In genomic region chr17:42031584-42031983, GRCh38 we compare ENCODE assay signal across 24 cellular contexts. TPM values are rescaled to one million over a fixed set of nuclear protein-coding genes. Genes with fewer than 3 reads are reported as not detected.
DNase-seq lines count a peak whose midpoint lies in the region; ATAC-seq, FAIRE-seq and TF ChIP-seq lines count a peak whose summit lies in the region.
"Had no signal": no experiment of that assay in that cellular context is flagged by ENCODE, and none has a peak within 500 bp of the region (broad histone marks: within the 10 kb centered on the region; RNA-seq: fewer than 3 reads in every experiment).

No MANE protein-coding gene starts in this region.

- H3K27ac Mint-ChIP-seq in T-helper 2 cell treated with Interferon-gamma antibody and Interleukin-4, amounts not matched to agents 5 μg/mL and 100 μg/mL, for 36 hours: no peak overlapping the region
- H3K27ac Mint-ChIP-seq: CD4-positive, alpha-beta memory T cell had no signal

- 38% methylated on average over 6 of the region's 6 CpGs for WGBS in K562 (ENCODE audit: insufficient coverage, low coverage, missing lambda C conversion rate)
- 40% methylated on average over 3 of the region's 6 CpGs for WGBS in right lobe of liver (ENCODE audit: insufficient coverage, low coverage, low lambda C conversion rate, missing lambda C conversion rate)

- TF ChIP-seq EP300 in K562 (IDR thresholded peaks at IDR 0.05; ENCODE audit: low read length): no peak

- no peaks in the 10 kb centered on the region for H3K9me3 Mint-ChIP-seq in T-helper 2 cell treated with Interferon-gamma antibody and Interleukin-4, amounts not matched to agents 5 μg/mL and 100 μg/mL, for 36 hours
- H3K9me3 Mint-ChIP-seq: CD4-positive, alpha-beta memory T cell had no signal

- no peak for TF ChIP-seq RAD21 in K562 (CRISPR knock-in tag; conservative IDR thresholded peaks at IDR 0.05 in 1 of 2, IDR thresholded peaks at IDR 0.05 in 1 of 2)

- no peak for ATAC-seq in K562
- ATAC-seq in left cardiac atrium: peak; percentile 55 to 68
- ATAC-seq in right lobe of liver: peak; percentile 54 to 88 (median 64)
- peak; percentile 36 for ATAC-seq in upper lobe of right lung
- no peak for ATAC-seq in HG02884 (IDR thresholded peaks at IDR 0.05; ENCODE audit: unreplicated experiment)

- no peak overlapping the region for H3K4me2 ChIP-seq in K562 (ENCODE audit: insufficient read depth, low read length)

- no peak for FAIRE-seq in K562 (lab: Jason Lieb, UNC)
- FAIRE-seq: GM12892, GM19239, H54, RCC 7860 had no signal

- H4K20me1 ChIP-seq in K562 (replicated peaks; ENCODE audit: control insufficient read depth, insufficient read depth, low read length): no peaks in the 10 kb centered on the region

- H3K9ac ChIP-seq in K562 (ENCODE audit: insufficient read depth in 1 of 2, low read depth in 2 of 2, low read length in 2 of 2): peak overlapping the region in 1 of 2 experiments; percentile 68; a peak in 1 of 4 replicates

- no peak for TF ChIP-seq POLR2A in K562 (conservative IDR thresholded peaks at IDR 0.05)
- TF ChIP-seq POLR2A in right lobe of liver (IDR thresholded peaks at IDR 0.05): no peak

- peak overlapping the region; percentile 64 for H2AFZ ChIP-seq in K562 (ENCODE audit: low read depth, low read length)

- H3K9me1 ChIP-seq in K562 (ENCODE audit: control insufficient read depth, insufficient read depth, low read length): no peaks in the 10 kb centered on the region

- no peak overlapping the region for H3K4me3 ChIP-seq in K562
- H3K4me3 ChIP-seq in right lobe of liver: no peak overlapping the region
- no peak overlapping the region for H3K4me3 ChIP-seq in upper lobe of right lung

- H3K36me3 ChIP-seq in K562 (ENCODE audit: control insufficient read depth, insufficient read depth, low read length): no peaks in the 10 kb centered on the region
- no peaks in the 10 kb centered on the region for H3K36me3 ChIP-seq in right lobe of liver
- H3K36me3 ChIP-seq in upper lobe of right lung: no peaks in the 10 kb centered on the region

- peaks cover 6 to 22% of the 10 kb centered on the region in 2 experiments; a peak in 4 of 5 replicates for H3K4me1 ChIP-seq in K562 (replicated peaks in 1 of 2; ENCODE audit: control insufficient read depth in 2 of 2, insufficient read depth in 2 of 2, low read length in 2 of 2)
- peaks cover 0 to 7% (median 0%) of the 10 kb centered on the region in 4 donors for H3K4me1 ChIP-seq in right lobe of liver
- H3K4me1 ChIP-seq in upper lobe of right lung: no peaks in the 10 kb centered on the region

- intact Hi-C loops in K562 (cut with micrococcal nuclease): no loop called here
- intact Hi-C loops in left cardiac atrium (cut with DNase I): no loop called here
- intact Hi-C loops in right lobe of liver (cut with DNase I): no loop called here
- intact Hi-C loops in upper lobe of right lung (cut with DNase I): no loop called here

- CTCF ChIA-PET in K562 (lab: Yijun Ruan, JAX; ENCODE audit: low intra/inter-chr PET ratio): no interaction called here

- no peaks in the 10 kb centered on the region for H3K36me3 Mint-ChIP-seq in T-helper 2 cell treated with Interferon-gamma antibody and Interleukin-4, amounts not matched to agents 5 μg/mL and 100 μg/mL, for 36 hours (ENCODE audit: low read depth)
- H3K36me3 Mint-ChIP-seq: CD4-positive, alpha-beta memory T cell had no signal

- peaks cover 2% of the 10 kb centered on the region for H3K27me3 Mint-ChIP-seq in T-helper 2 cell treated with Interferon-gamma antibody and Interleukin-4, amounts not matched to agents 5 μg/mL and 100 μg/mL, for 36 hours (ENCODE audit: low read depth)

- no TSS peak for BruUV-seq in K562 (replicated peaks; lab: Mats Ljungman, UMichigan)

- DNase-seq in K562 (ENCODE audit: extremely low read depth in 1 of 4, low spot score in 3 of 4): peak in 1 of 4 experiments; percentile 40
- no peak for DNase-seq in left cardiac atrium
- no peak for DNase-seq in right lobe of liver
- no peak for DNase-seq in upper lobe of right lung
- no peak for DNase-seq in T-helper 2 cell treated with Interferon-gamma antibody and Interleukin-4, amounts not matched to agents 5 μg/mL and 100 μg/mL, for 36 hours (ENCODE audit: low spot score)
- no peak for DNase-seq in superior temporal gyrus (ENCODE audit: extremely low spot score)
- DNase-seq: C1 segment of cervical spinal cord; CD4-positive, alpha-beta memory T cell; COR-L47; DMS 273 treated with DMSO at 0.1 percent for 48 hours; DMS79 treated with DMSO at 0.1 percent for 48 hours; Kasumi-1; NCI-H1092 treated with DMSO at 0.1 percent for 48 hours; NCI-H146; NCI-H1930; NCI-H2107; NCI-H524; NCI-H774; SHP77 had no signal

- POLR2A ChIA-PET in K562 (lab: Yijun Ruan, JAX): interaction anchor here (0.5 to 2.0 kb wide), 6 partner anchors 10 to 111 kb away, joined by 3 to 8 read pairs (median 3); no protein-coding TSS in a partner anchor

- H3K27me3 ChIP-seq in K562 (ENCODE audit: control insufficient read depth in 2 of 2, insufficient read depth in 2 of 2, low read length in 2 of 2): no peaks in the 10 kb centered on the region
- no peaks in the 10 kb centered on the region for H3K27me3 ChIP-seq in right lobe of liver
- no peaks in the 10 kb centered on the region for H3K27me3 ChIP-seq in upper lobe of right lung

- H3K27ac ChIP-seq in K562 (ENCODE audit: extremely low read depth, low read depth, low read length): no peak overlapping the region
- H3K27ac ChIP-seq in right lobe of liver: no peak overlapping the region
- no peak overlapping the region for H3K27ac ChIP-seq in upper lobe of right lung

- H3K9me3 ChIP-seq in K562 (replicated peaks; ENCODE audit: control insufficient read depth, insufficient read depth, low read depth, low read length) (no peaks in the 10 kb centered on the region), right lobe of liver (no peaks in the 10 kb centered on the region), upper lobe of right lung (no peaks in the 10 kb centered on the region)

- in situ Hi-C loops in K562 (cut with MboI): no loop called here

- H3K4me3 Mint-ChIP-seq in T-helper 2 cell treated with Interferon-gamma antibody and Interleukin-4, amounts not matched to agents 5 μg/mL and 100 μg/mL, for 36 hours: no peak overlapping the region
- H3K4me3 Mint-ChIP-seq: CD4-positive, alpha-beta memory T cell had no signal

- no peaks in the 10 kb centered on the region for H3K79me2 ChIP-seq in K562 (ENCODE audit: control insufficient read depth, insufficient read depth, low read length)

- TF ChIP-seq CTCF in K562 (IDR thresholded peaks at IDR 0.05 in 2 of 3, conservative IDR thresholded peaks at IDR 0.05 in 1 of 3; ENCODE audit: insufficient read depth in 2 of 3, low read depth in 1 of 3, low read length in 3 of 3): no peak
- TF ChIP-seq CTCF in right lobe of liver (IDR thresholded peaks at IDR 0.05): no peak
- TF ChIP-seq CTCF in upper lobe of right lung (IDR thresholded peaks at IDR 0.05): no peak

- peaks cover 7% of the 10 kb centered on the region for H3K4me1 Mint-ChIP-seq in T-helper 2 cell treated with Interferon-gamma antibody and Interleukin-4, amounts not matched to agents 5 μg/mL and 100 μg/mL, for 36 hours (ENCODE audit: low read depth)

RNA-seq across cellular contexts. Expression of gene NKIRAS2, which starts 11.7 kb away (rescaled TPM):
- 17.2 and 40.4 TPM in 2 replicates for total RNA-seq in K562 (2011; cell fraction: chromatin; rRNA removed; ENCODE audit: low replicate concordance)
- 28.6 and 34.4 TPM in 2 replicates for total RNA-seq in K562 (2011; cell fraction: nucleolus; rRNA removed)
- total RNA-seq in K562 (2011; cell fraction: nucleoplasm; rRNA removed): 33.1 and 41.8 TPM in 2 replicates
- total RNA-seq in K562 (2014; rRNA removed) (64.6 and 66.9 TPM in 2 replicates), K562 (2014; rRNA removed; fragmentation: Illumina TruSeq; extraction: Trizol) (17.9 and 18.7 TPM in 2 replicates), K562 (2015; rRNA removed; fragmentation: Illumina TruSeq; extraction: Trizol) (22.1 and 23.1 TPM in 2 replicates), K562 (2021) (37.8 and 45.5 TPM in 2 replicates), left cardiac atrium (10 to 100 TPM; 35.3 to 45.9 TPM), right lobe of liver (10 to 100 TPM; 11.1 to 27.0 (median 12.3) TPM), upper lobe of right lung (28.8 TPM)
- polyA plus RNA-seq in K562 (2011; rRNA removed) (29.8 and 36.2 TPM in 2 replicates), K562 (2014; fragmentation: Illumina TruSeq; extraction: Trizol) (60.7 and 65.5 TPM in 2 replicates), K562 (2014; fragmentation: Nextera tagmentation; extraction: Ambion mirVana) (10 to 100 TPM; 10.1 to 14.6 TPM), K562 (2014; rRNA removed) (58.7 and 68.6 TPM in 2 replicates)
- polyA plus RNA-seq in K562 (2011; cell fraction: cytosol; rRNA removed): 39.9 and 51.1 TPM in 2 replicates
- 23.3 and 30.8 TPM in 2 replicates for polyA plus RNA-seq in K562 (2011; cell fraction: nucleus; rRNA removed)
- polyA plus RNA-seq in K562 (2012): 35.4 and 103 TPM in 2 replicates
- 18.3 and 23.9 TPM in 2 replicates for polyA minus RNA-seq in K562 (2011; rRNA and poly(A)+ RNA removed)
- polyA minus RNA-seq in K562 (2011; cell fraction: cytosol; rRNA and poly(A)+ RNA removed): 18.9 and 19.3 TPM in 2 replicates
- polyA minus RNA-seq in K562 (2011; cell fraction: nucleus; rRNA and poly(A)+ RNA removed): 10.6 and 14.3 TPM in 2 replicates

RNA-seq across cellular contexts. Expression of gene DNAJC7, which starts 14.3 kb away (rescaled TPM):
- 180 and 244 TPM in 2 replicates for total RNA-seq in K562 (2011; cell fraction: chromatin; rRNA removed; ENCODE audit: low replicate concordance)
- 111 and 117 TPM in 2 replicates for total RNA-seq in K562 (2011; cell fraction: nucleolus; rRNA removed)
- total RNA-seq in K562 (2011; cell fraction: nucleoplasm; rRNA removed): 168 and 236 TPM in 2 replicates
- total RNA-seq in K562 (2014; rRNA removed) (145 and 157 TPM in 2 replicates), K562 (2014; rRNA removed; fragmentation: Illumina TruSeq; extraction: Trizol) (262 and 288 TPM in 2 replicates), K562 (2015; rRNA removed; fragmentation: Illumina TruSeq; extraction: Trizol) (191 and 206 TPM in 2 replicates), K562 (2021) (149 and 153 TPM in 2 replicates), left cardiac atrium (10 to 100 TPM; 57.5 to 73.9 TPM), right lobe of liver (10 to 100 TPM; 32.7 to 40.3 (median 35.2) TPM), upper lobe of right lung (75.9 TPM)
- polyA plus RNA-seq in K562 (2011; rRNA removed) (75.6 and 120 TPM in 2 replicates), K562 (2014; fragmentation: Illumina TruSeq; extraction: Trizol) (206 and 239 TPM in 2 replicates), K562 (2014; fragmentation: Nextera tagmentation; extraction: Ambion mirVana) (10 to 100 TPM; 85.8 to 94.3 TPM), K562 (2014; rRNA removed) (148 and 173 TPM in 2 replicates)
- polyA plus RNA-seq in K562 (2011; cell fraction: cytosol; rRNA removed): 29.9 and 31.1 TPM in 2 replicates
- 49.5 and 50.7 TPM in 2 replicates for polyA plus RNA-seq in K562 (2011; cell fraction: nucleus; rRNA removed)
- polyA plus RNA-seq in K562 (2012): 172 and 176 TPM in 2 replicates
- 82.6 and 112 TPM in 2 replicates for polyA minus RNA-seq in K562 (2011; rRNA and poly(A)+ RNA removed)
- polyA minus RNA-seq in K562 (2011; cell fraction: cytosol; rRNA and poly(A)+ RNA removed): 46.2 and 60.0 TPM in 2 replicates
- polyA minus RNA-seq in K562 (2011; cell fraction: nucleus; rRNA and poly(A)+ RNA removed): 49.0 and 75.2 TPM in 2 replicates

RNA-seq across cellular contexts. Expression of gene C17orf113, which starts 18.8 kb away (rescaled TPM):
- total RNA-seq in K562 (2011; cell fraction: chromatin; rRNA removed; ENCODE audit: low replicate concordance): 0.88 and 2.5 TPM in 2 replicates
- total RNA-seq in K562 (2011; cell fraction: nucleolus; rRNA removed): 1.8 and 2.0 TPM in 2 replicates
- total RNA-seq in K562 (2011; cell fraction: nucleoplasm; rRNA removed): 0.95 and 1.2 TPM in 2 replicates
- 0.78 and 0.86 TPM in 2 replicates for total RNA-seq in K562 (2014; rRNA removed)
- 0.22 and 0.29 TPM in 2 replicates for total RNA-seq in K562 (2014; rRNA removed; fragmentation: Illumina TruSeq; extraction: Trizol)
- 0.29 and 0.34 TPM in 2 replicates for total RNA-seq in K562 (2015; rRNA removed; fragmentation: Illumina TruSeq; extraction: Trizol)
- total RNA-seq in K562 (2021): 1.1 and 1.2 TPM in 2 replicates
- polyA plus RNA-seq in K562 (2011; rRNA removed): 0.49 and 0.55 TPM in 2 replicates
- 0.56 and 0.91 TPM in 2 replicates for polyA plus RNA-seq in K562 (2011; cell fraction: cytosol; rRNA removed)
- polyA plus RNA-seq in K562 (2011; cell fraction: nucleus; rRNA removed): 0.65 and 1.1 TPM in 2 replicates
- polyA plus RNA-seq in K562 (2012): 0.86 and 1.8 TPM in 2 replicates
- polyA plus RNA-seq in K562 (2014; fragmentation: Illumina TruSeq; extraction: Trizol): 0.31 and 0.61 TPM in 2 replicates
- under 1 TPM; 0.10 to 0.17 TPM for polyA plus RNA-seq in K562 (2014; fragmentation: Nextera tagmentation; extraction: Ambion mirVana)
- polyA plus RNA-seq in K562 (2014; rRNA removed): 0.38 and 0.71 TPM in 2 replicates
- polyA minus RNA-seq in K562 (2011; rRNA and poly(A)+ RNA removed): 0.09 and 0.35 TPM in 2 replicates
- polyA minus RNA-seq in K562 (2011; cell fraction: cytosol; rRNA and poly(A)+ RNA removed): 0.64 and 0.67 TPM in 2 replicates
- polyA minus RNA-seq in K562 (2011; cell fraction: nucleus; rRNA and poly(A)+ RNA removed): 0.22 and 0.27 TPM in 2 replicates
- under 1 TPM; 0.68 to 0.94 TPM for total RNA-seq in left cardiac atrium
- total RNA-seq in right lobe of liver: under 1 TPM; 0.06 to 0.42 (median 0.12) TPM
- total RNA-seq in upper lobe of right lung: 0.72 TPM

Comparison
In these comparisons a context has a peak if more than half of its experiments do, and no peak if none do; other contexts are left out.
1. ATAC-seq: peak in left cardiac atrium (2 of 2), right lobe of liver (4 of 4) and upper lobe of right lung (single experiment); none in K562 (single experiment) and HG02884 (single experiment).